ENCODE assay signal across 14 cellular contexts in the genomic region with DNA sequence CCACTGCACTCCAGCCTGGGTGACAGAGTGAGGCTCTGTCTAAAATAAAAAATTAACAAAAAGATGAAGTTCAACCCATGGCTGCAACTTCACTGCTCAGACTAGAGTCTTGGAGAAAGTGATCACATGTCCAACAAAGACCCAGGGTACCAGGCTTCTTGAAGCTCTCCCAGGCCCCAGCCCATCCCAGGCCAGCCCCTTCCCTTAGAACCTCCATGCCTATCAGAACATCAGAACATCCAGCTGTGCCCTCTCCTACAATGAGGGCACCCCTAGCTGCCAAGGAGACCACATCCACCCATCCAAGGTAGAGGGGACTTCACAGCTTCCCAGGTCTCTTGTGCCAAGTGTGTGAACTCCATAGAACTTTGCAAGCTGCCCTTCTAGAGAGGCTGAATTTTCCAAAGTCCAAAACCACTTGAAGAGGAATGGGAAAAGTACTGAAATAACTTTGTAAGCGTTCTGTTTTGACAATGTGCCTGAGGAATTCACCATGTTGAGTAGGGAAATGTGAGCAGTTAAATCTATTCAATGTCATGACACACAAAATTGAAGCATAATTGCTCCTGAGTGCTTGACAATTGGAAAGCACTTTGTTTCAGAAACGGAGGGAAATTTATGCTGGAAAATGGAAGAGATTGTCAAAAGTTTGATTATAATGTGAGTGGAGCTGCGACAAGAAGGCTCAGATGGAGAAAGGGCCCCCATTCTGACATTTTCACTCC.
DNase-seq lines count a peak whose midpoint lies in the region; ATAC-seq and TF ChIP-seq lines count a peak whose summit lies in the region.
"Had no signal": no experiment of that assay in that cellular context is flagged by ENCODE, and none has a peak within 500 bp of the region (broad histone marks: within the 10 kb centered on the region; RNA-seq: fewer than 3 reads in every experiment).

No MANE protein-coding gene starts in this region.

- H3K9me3 ChIP-seq in left ventricle myocardium inferior (replicated peaks) (peaks cover 13% of the 10 kb centered on the region), ascending aorta (no peaks in the 10 kb centered on the region), spleen (peaks cover 0 to 11% (median 0%) of the 10 kb centered on the region in 8 donors)

- H3K4me1 ChIP-seq in left ventricle myocardium inferior (peaks cover 8% of the 10 kb centered on the region), ascending aorta (peaks cover 0 to 8% of the 10 kb centered on the region in 2 donors), spleen (peaks cover 0 to 5% (median 1%) of the 10 kb centered on the region in 6 donors)

- WGBS in spleen, 5 donors = 64 to 76% (median 70%) methylated on average over 3 of the region's 3 CpGs

- H3K4me3 ChIP-seq in left ventricle myocardium inferior = no peak overlapping the region
- H3K4me3 ChIP-seq in ascending aorta = no peak overlapping the region
- no peak overlapping the region for H3K4me3 ChIP-seq in spleen
- H3K4me3 ChIP-seq: GM12878, GM23248 had no signal

- TF ChIP-seq POLR2A in spleen (IDR thresholded peaks at IDR 0.05) = no peak

- H3K27me3 ChIP-seq in left ventricle myocardium inferior (ENCODE audit: low read depth) = no peaks in the 10 kb centered on the region
- H3K27me3 ChIP-seq in ascending aorta = no peaks in the 10 kb centered on the region
- H3K27me3 ChIP-seq in spleen (replicated peaks in 1 of 7) = no peaks in the 10 kb centered on the region

- peaks cover 5% of the 10 kb centered on the region for H3K36me3 ChIP-seq in left ventricle myocardium inferior
- H3K36me3 ChIP-seq in ascending aorta = no peaks in the 10 kb centered on the region
- H3K36me3 ChIP-seq in spleen = no peaks in the 10 kb centered on the region

- TF ChIP-seq CTCF in left ventricle myocardium inferior (IDR thresholded peaks at IDR 0.05; ENCODE audit: borderline replicate concordance) (no peak), ascending aorta (IDR thresholded peaks at IDR 0.05) (no peak), spleen (IDR thresholded peaks at IDR 0.05 in 8 of 11, conservative IDR thresholded peaks at IDR 0.05 in 3 of 11) (no peak)

- intact Hi-C loops in cardiac septum (cut with DNase I) = no loop called here
- intact Hi-C loops in left ventricle myocardium inferior (cut with micrococcal nuclease) = no loop called here
- intact Hi-C loops in ascending aorta (cut with DNase I) = no loop called here
- intact Hi-C loops in spleen (cut with DNase I; ENCODE audit: low total_unique reads) = no loop called here

- DNase-seq in cardiac septum (ENCODE audit: low spot score) = peak; percentile 19
- DNase-seq in left ventricle myocardium inferior = no peak
- no peak for DNase-seq in ascending aorta (ENCODE audit: low spot score in 2 of 2)
- peak; percentile 22 for DNase-seq in islet precursor cell
- peak; percentile 41 for DNase-seq in spleen
- DNase-seq in cortex of kidney (lab: John Stamatoyannopoulos, UW) = no peak
- DNase-seq: C1 segment of cervical spinal cord; CD4-positive, alpha-beta T cell; DMS79; GM23248 had no signal

- ATAC-seq in HG03342 (IDR thresholded peaks at IDR 0.05; ENCODE audit: unreplicated experiment) (no peak), HG03457 (IDR thresholded peaks at IDR 0.05; ENCODE audit: unreplicated experiment) (no peak)
- ATAC-seq: GM12878, HepG2 had no signal

- H3K27ac ChIP-seq in left ventricle myocardium inferior (replicated peaks) (no peak overlapping the region), ascending aorta (peak overlapping the region; percentile 36 to 59), spleen (peak overlapping the region in 1 of 8 donors; percentile 28)
- H3K27ac ChIP-seq: GM23248 had no signal

Comparison
In these comparisons a context has a peak if more than half of its experiments do, and no peak if none do; other contexts are left out.
1. DNase-seq: peak in cardiac septum (single experiment), islet precursor cell (single experiment) and spleen (single experiment); none in left ventricle myocardium inferior (single experiment), ascending aorta (0 of 2) and cortex of kidney (single experiment).